In genomic region chr3:138835177-138835757, GRCh38 we compare ENCODE assay signal across 8 cellular contexts. TPM values are rescaled to one million over a fixed set of nuclear protein-coding genes. Genes with fewer than 3 reads are reported as not detected.
DNase-seq lines count a peak whose midpoint lies in the region; ATAC-seq, FAIRE-seq and TF ChIP-seq lines count a peak whose summit lies in the region.

No MANE protein-coding gene starts in this region.

- H3K9me3 ChIP-seq in pancreas = no peaks in the 10 kb centered on the region

- peak overlapping the region; percentile 87 for H3K27ac Mint-ChIP-seq in activated CD8-positive, alpha-beta memory T cell treated with anti-CD3 and anti-CD28 coated beads, Interleukin-2, amount 10 ng/mL, durations not matched to agents 7 days and 5 days
- H3K27ac Mint-ChIP-seq in T-helper 1 cell treated with Interleukin-12 subunit alpha and Interleukin-12 subunit beta and Interleukin-4 antibody, amounts not matched to agents 30 μg/mL and 1 μg/mL, for 36 hours = peak overlapping the region; percentile 96

- peaks cover 20% of the 10 kb centered on the region for H3K4me1 Mint-ChIP-seq in activated CD8-positive, alpha-beta memory T cell treated with anti-CD3 and anti-CD28 coated beads, Interleukin-2, amount 10 ng/mL, durations not matched to agents 7 days and 5 days
- peaks cover 22% of the 10 kb centered on the region for H3K4me1 Mint-ChIP-seq in T-helper 1 cell treated with Interleukin-12 subunit alpha and Interleukin-12 subunit beta and Interleukin-4 antibody, amounts not matched to agents 30 μg/mL and 1 μg/mL, for 36 hours (ENCODE audit: low read depth)

- H3K4me1 ChIP-seq in pancreas = peaks cover 0 to 12% (median 0%) of the 10 kb centered on the region in 3 donors

- H3K4me3 ChIP-seq in fibroblast of pulmonary artery (replicated peaks; ENCODE audit: low read depth, low read length) (peak overlapping the region; percentile 61), pancreas (peak overlapping the region; percentile 77 to 98 (median 90))

- H3K27ac ChIP-seq in pancreas = peak overlapping the region; percentile 75 to 96 (median 94)

- peak overlapping the region; percentile 83 for H3K4me3 Mint-ChIP-seq in activated CD8-positive, alpha-beta memory T cell treated with anti-CD3 and anti-CD28 coated beads, Interleukin-2, amount 10 ng/mL, durations not matched to agents 7 days and 5 days
- peak overlapping the region; percentile 97 for H3K4me3 Mint-ChIP-seq in T-helper 1 cell treated with Interleukin-12 subunit alpha and Interleukin-12 subunit beta and Interleukin-4 antibody, amounts not matched to agents 30 μg/mL and 1 μg/mL, for 36 hours

- no peak for ATAC-seq in activated CD8-positive, alpha-beta memory T cell treated with anti-CD3 and anti-CD28 coated beads, Interleukin-2, amount 10 ng/mL, durations not matched to agents 7 days and 5 days
- ATAC-seq in pancreas (peak in 3 of 4 donors; percentile 9 to 46 (median 32)), HG02623 (IDR thresholded peaks at IDR 0.05; ENCODE audit: unreplicated experiment) (no peak)

- H3K27me3 Mint-ChIP-seq in activated CD8-positive, alpha-beta memory T cell treated with anti-CD3 and anti-CD28 coated beads, Interleukin-2, amount 10 ng/mL, durations not matched to agents 7 days and 5 days = peaks cover 2% of the 10 kb centered on the region
- H3K27me3 Mint-ChIP-seq in T-helper 1 cell treated with Interleukin-12 subunit alpha and Interleukin-12 subunit beta and Interleukin-4 antibody, amounts not matched to agents 30 μg/mL and 1 μg/mL, for 36 hours (ENCODE audit: low read depth) = no peaks in the 10 kb centered on the region

- H3K36me3 Mint-ChIP-seq in activated CD8-positive, alpha-beta memory T cell treated with anti-CD3 and anti-CD28 coated beads, Interleukin-2, amount 10 ng/mL, durations not matched to agents 7 days and 5 days = peaks cover 8% of the 10 kb centered on the region
- H3K36me3 Mint-ChIP-seq in T-helper 1 cell treated with Interleukin-12 subunit alpha and Interleukin-12 subunit beta and Interleukin-4 antibody, amounts not matched to agents 30 μg/mL and 1 μg/mL, for 36 hours (ENCODE audit: low read depth) = peaks cover 6% of the 10 kb centered on the region

- TF ChIP-seq CTCF in fibroblast of pulmonary artery (IDR thresholded peaks at IDR 0.05; ENCODE audit: low read length, missing control alignments) = no peak
- no peak for TF ChIP-seq CTCF in pancreas (IDR thresholded peaks at IDR 0.05)

- FAIRE-seq in pancreas (lab: Jason Lieb, UNC) = no peak

- no peaks in the 10 kb centered on the region for H3K27me3 ChIP-seq in pancreas

- intact Hi-C loops in pancreas (cut with DNase I) = no loop called here

- H3K36me3 ChIP-seq in pancreas = no peaks in the 10 kb centered on the region

- 6 to 7% methylated on average over 15 of the region's 15 CpGs for WGBS in pancreas, 2 donors

- no peak for DNase-seq in activated CD8-positive, alpha-beta memory T cell treated with anti-CD3 and anti-CD28 coated beads, Interleukin-2, amount 10 ng/mL, durations not matched to agents 7 days and 5 days
- DNase-seq in activated CD8-positive, alpha-beta memory T cell treated with anti-CD3 and anti-CD28 coated beads, Interleukin-2, amount 50 U/mL, for 4 hours = no peak
- DNase-seq in fibroblast of pulmonary artery (ENCODE audit: low read depth) (no peak), pancreas (no peak), glomerular visceral epithelial cell (ENCODE audit: extremely low spot score) (no peak), NCI-H2081 treated with DMSO at 0.1 percent for 48 hours (lab: John Stamatoyannopoulos, UW) (no peak)

- CTCF ChIA-PET in activated CD8-positive, alpha-beta memory T cell treated with anti-CD3 and anti-CD28 coated beads, Interleukin-2, amount 10 ng/mL, durations not matched to agents 7 days and 5 days (lab: Charles Lee) = interaction anchor here (1.2 to 2.4 kb wide), 4 partner anchors 11 to 84 kb away, joined by 3 to 9 read pairs (median 4); no protein-coding TSS in a partner anchor

- H3K9me3 Mint-ChIP-seq in activated CD8-positive, alpha-beta memory T cell treated with anti-CD3 and anti-CD28 coated beads, Interleukin-2, amount 10 ng/mL, durations not matched to agents 7 days and 5 days (ENCODE audit: low read depth) = no peaks in the 10 kb centered on the region
- no peaks in the 10 kb centered on the region for H3K9me3 Mint-ChIP-seq in T-helper 1 cell treated with Interleukin-12 subunit alpha and Interleukin-12 subunit beta and Interleukin-4 antibody, amounts not matched to agents 30 μg/mL and 1 μg/mL, for 36 hours

RNA-seq across cellular contexts. Expression of gene PIK3CB, which starts 0.5 kb away (rescaled TPM):
- total RNA-seq in activated CD8-positive, alpha-beta memory T cell treated with anti-CD3 and anti-CD28 coated beads, Interleukin-2, amount 10 ng/mL, durations not matched to agents 7 days and 5 days = 1 to 10 TPM; 7.1 to 8.4 TPM
- 10 to 100 TPM; 23.0 to 36.4 (median 25.4) TPM for total RNA-seq in pancreas
- polyA plus RNA-seq in pancreas = 1 to 10 TPM; 8.2 to 9.7 TPM

Comparison
In these comparisons a context has a peak if more than half of its experiments do, and no peak if none do; other contexts are left out.
1. ATAC-seq: peak in pancreas (3 of 4); none in activated CD8-positive, alpha-beta memory T cell treated with anti-CD3 and anti-CD28 coated beads, Interleukin-2, amount 10 ng/mL, durations not matched to agents 7 days and 5 days (single experiment) and HG02623 (single experiment).